In the genomic region with DNA sequence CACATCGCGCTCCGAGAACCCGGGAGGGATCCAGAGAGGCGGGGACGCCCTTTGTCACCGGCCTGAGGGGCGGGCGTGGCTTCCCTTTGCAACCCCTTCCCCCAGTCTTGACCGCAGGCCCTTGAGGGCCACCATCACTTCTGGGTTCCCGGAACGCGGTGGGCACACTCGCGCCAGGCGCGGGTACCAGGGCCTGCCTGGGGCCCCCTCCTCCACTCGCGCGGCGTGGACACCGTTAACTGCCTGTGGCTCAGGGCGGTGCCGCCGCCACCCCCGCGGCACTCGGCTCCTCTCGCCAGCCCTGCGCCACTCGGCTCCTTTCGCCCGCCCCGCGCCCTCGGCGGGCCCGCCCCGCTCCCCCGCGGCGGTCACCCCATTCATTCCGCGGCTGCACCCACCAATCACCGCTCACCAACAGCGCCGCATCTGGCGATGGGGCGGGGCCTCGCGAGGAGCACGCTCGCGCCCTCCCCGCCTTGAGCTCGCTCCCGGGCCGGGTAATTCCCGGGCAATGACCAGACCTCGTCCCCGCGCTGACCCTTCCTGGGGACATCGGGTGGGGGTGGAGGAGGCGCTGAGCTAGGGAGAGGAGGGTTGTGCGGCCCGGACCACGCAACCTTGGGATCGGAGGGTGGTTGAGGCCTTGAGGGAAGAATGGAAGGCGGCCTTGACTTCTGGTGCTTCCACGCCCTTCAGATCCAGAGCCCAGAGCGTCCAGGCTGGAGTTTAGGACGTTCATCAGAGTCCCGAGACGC, we compare ENCODE assay signal across 8 cellular contexts. TPM values are rescaled to one million over a fixed set of nuclear protein-coding genes. Genes with fewer than 3 reads are reported as not detected.
DNase-seq lines count a peak whose midpoint lies in the region; ATAC-seq and TF ChIP-seq lines count a peak whose summit lies in the region.

No MANE protein-coding gene starts in this region.

- peak overlapping the region; percentile 79; the same call in 1 of the 2 replicates for H3K27ac ChIP-seq in GM23338 (ENCODE audit: low read depth)

- peaks cover 25% of the 10 kb centered on the region for H3K4me1 Mint-ChIP-seq in GM23338
- H3K4me1 Mint-ChIP-seq in nephron, result peaks cover 31% of the 10 kb centered on the region

- peaks cover 14% of the 10 kb centered on the region for H3K9me3 Mint-ChIP-seq in GM23338
- H3K9me3 Mint-ChIP-seq in nephron, result no peaks in the 10 kb centered on the region

- H3K4me1 ChIP-seq in GM23338 (ENCODE audit: insufficient read depth), result peaks cover 16% of the 10 kb centered on the region

- H3K79me2 ChIP-seq in GM23338 (replicated peaks; ENCODE audit: insufficient read depth), result no peaks in the 10 kb centered on the region

- DNase-seq in EL, result peak; percentile 97
- DNase-seq in GM23338 (ENCODE audit: low spot score), result peak; percentile 98
- DNase-seq in LHCN-M2 (ENCODE audit: low read depth), result peak; percentile 96
- DNase-seq in RPMI8226, result peak; percentile 90
- DNase-seq in activated effector memory CD4-positive, alpha-beta T cell treated with anti-CD3 and anti-CD28 coated beads, Interleukin-2, amount 50 U/mL, for 16 hours, result peak; percentile 96
- peak; percentile 97 for DNase-seq in fibroblast of pulmonary artery (ENCODE audit: low read depth)
- peak; percentile 89 for DNase-seq in stimulated activated naive CD4-positive, alpha-beta T cell treated with Interleukin-2 at 50 U/mL for 16 hours (lab: John Stamatoyannopoulos, UW)

- TF ChIP-seq CTCF in GM23338 (conservative IDR thresholded peaks at IDR 0.05; ENCODE audit: low read depth in 2 of 2) (no peak), fibroblast of pulmonary artery (IDR thresholded peaks at IDR 0.05; ENCODE audit: low read length, missing control alignments) (no peak), nephron (IDR thresholded peaks at IDR 0.05; ENCODE audit: unreplicated experiment in 3 of 3) (no peak)

- peaks cover 5% of the 10 kb centered on the region for H3K36me3 Mint-ChIP-seq in GM23338 (ENCODE audit: low read depth)
- no peaks in the 10 kb centered on the region for H3K36me3 Mint-ChIP-seq in nephron (ENCODE audit: low read depth)

- H3K27ac Mint-ChIP-seq in GM23338 (peak overlapping the region; percentile 95), nephron (peak overlapping the region; percentile 96 to 98 (median 96))

- H3K27me3 ChIP-seq in GM23338 (ENCODE audit: insufficient read depth), result 0 out of 2 replicates have a peak, but pooled peaks cover 4% of the 10 kb centered on the region

- H3K27me3 Mint-ChIP-seq in GM23338 (ENCODE audit: insufficient read depth, low read depth, poor library complexity) (peaks cover 11% of the 10 kb centered on the region), nephron (ENCODE audit: low read depth) (no peaks in the 10 kb centered on the region)

- no peaks in the 10 kb centered on the region for H3F3A ChIP-seq in GM23338 (replicated peaks; ENCODE audit: low read depth)

- peak overlapping the region; percentile 79 for H3K4me2 ChIP-seq in GM23338

- H3K4me3 Mint-ChIP-seq in GM23338, result peak overlapping the region; percentile 82
- H3K4me3 Mint-ChIP-seq in nephron, result peak overlapping the region; percentile 79 to 90 (median 89)

- no peaks in the 10 kb centered on the region for H4K20me1 ChIP-seq in GM23338 (replicated peaks; ENCODE audit: insufficient read depth)

- H2AFZ ChIP-seq in GM23338, result peak overlapping the region; percentile 83

- peak; percentile 92 for ATAC-seq in GM23338

- no peaks in the 10 kb centered on the region for H3K36me3 ChIP-seq in GM23338 (ENCODE audit: insufficient read depth)

- H3K9me2 ChIP-seq in GM23338 (ENCODE audit: insufficient read depth), result no peaks in the 10 kb centered on the region

- H3K4me3 ChIP-seq in GM23338, result peak overlapping the region; percentile 61
- H3K4me3 ChIP-seq in fibroblast of pulmonary artery (replicated peaks; ENCODE audit: low read depth, low read length), result peak overlapping the region; percentile 55

TF ChIP-seq in GM23338, 12 proteins besides CTCF, POLR2A, EP300 and RAD21 (continues in another document):
- TF ChIP-seq EZH2 (IDR thresholded peaks at IDR 0.05; ENCODE audit: low read depth, unreplicated experiment) (no peak), ZNF462 (CRISPR knock-in tag; IDR thresholded peaks at IDR 0.05) (no peak), STAT1 (IDR thresholded peaks at IDR 0.05; ENCODE audit: unreplicated experiment) (no peak), ZNF331 (CRISPR knock-in tag; IDR thresholded peaks at IDR 0.05; ENCODE audit: low read depth) (no peak), ZNF114 (CRISPR knock-in tag; IDR thresholded peaks at IDR 0.05) (no peak), CREB1 (CRISPR knock-in tag; IDR thresholded peaks at IDR 0.05; ENCODE audit: low read depth) (peak; percentile 55)
- TF ChIP-seq, protein P1, sequence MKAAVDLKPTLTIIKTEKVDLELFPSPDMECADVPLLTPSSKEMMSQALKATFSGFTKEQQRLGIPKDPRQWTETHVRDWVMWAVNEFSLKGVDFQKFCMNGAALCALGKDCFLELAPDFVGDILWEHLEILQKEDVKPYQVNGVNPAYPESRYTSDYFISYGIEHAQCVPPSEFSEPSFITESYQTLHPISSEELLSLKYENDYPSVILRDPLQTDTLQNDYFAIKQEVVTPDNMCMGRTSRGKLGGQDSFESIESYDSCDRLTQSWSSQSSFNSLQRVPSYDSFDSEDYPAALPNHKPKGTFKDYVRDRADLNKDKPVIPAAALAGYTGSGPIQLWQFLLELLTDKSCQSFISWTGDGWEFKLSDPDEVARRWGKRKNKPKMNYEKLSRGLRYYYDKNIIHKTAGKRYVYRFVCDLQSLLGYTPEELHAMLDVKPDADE (IDR thresholded peaks at IDR 0.05), result no peak

RNA-seq across cellular contexts. Expression of gene ELOVL5, which starts 10.5 kb away (rescaled TPM):
- 169 and 180 TPM in 2 replicates for total RNA-seq in GM23338 (2014; rRNA removed; shearing (Covaris generic))
- polyA plus RNA-seq in GM23338 (2016; fragmentation: Nextera tagmentation; extraction: Ambion mirVana), result 66.9 and 83.3 TPM in 2 replicates
- 37.3 and 51.1 TPM in 2 replicates for total RNA-seq in LHCN-M2 (2014; rRNA removed)
- polyA plus RNA-seq in LHCN-M2 (2012), result 34.2 TPM

Comparison
In these comparisons a context has a peak if more than half of its experiments do, and no peak if none do; other contexts are left out.
1. Peak in every context shown above with its lines: DNase-seq, ATAC-seq, H3K4me3 ChIP-seq and H3K27ac ChIP-seq.